18 cellular contexts compared by ENCODE assay signal in genomic region chr5:157210652-157211051, GRCh38. TPM values are rescaled to one million over a fixed set of nuclear protein-coding genes. Genes with fewer than 3 reads are reported as not detected.
DNase-seq lines count a peak whose midpoint lies in the region; ATAC-seq and TF ChIP-seq lines count a peak whose summit lies in the region.
"Not testable (repeated sequence)": the region's sequence is repeated elsewhere in the genome, so short reads cannot be mapped to it uniquely, and the experiment has no call there.
"Had no signal": no experiment of that assay in that cellular context is flagged by ENCODE, and none has a peak within 500 bp of the region (broad histone marks: within the 10 kb centered on the region; RNA-seq: fewer than 3 reads in every experiment).

No MANE protein-coding gene starts in this region.

- peaks cover 82% of the 10 kb centered on the region for H3K36me3 Mint-ChIP-seq in T-helper 1 cell treated with Interleukin-12 subunit alpha and Interleukin-12 subunit beta and Interleukin-4 antibody, amounts not matched to agents 30 μg/mL and 1 μg/mL, for 36 hours (ENCODE audit: low read depth)
- peaks cover 88% of the 10 kb centered on the region for H3K36me3 Mint-ChIP-seq in activated CD8-positive, alpha-beta memory T cell treated with anti-CD3 and anti-CD28 coated beads, Interleukin-2, amount 10 ng/mL, durations not matched to agents 7 days and 5 days
- H3K36me3 Mint-ChIP-seq in activated naive CD8-positive, alpha-beta T cell treated with anti-CD3 and anti-CD28 coated beads for 36 hours = peaks cover 94% of the 10 kb centered on the region

- H3K9ac ChIP-seq in BLaER1 treated with 17β-estradiol and CSF1 and Interleukin-3, amounts not matched to agents 10 nM and 100 nM = peak overlapping the region in 3 of 11 experiments; percentile 4 to 48 (median 12); a peak in 1 of 22 replicates

- not testable (repeated sequence) for H3K4me3 ChIP-seq in BLaER1 treated with 17β-estradiol and CSF1 and Interleukin-3, amounts not matched to agents 10 nM and 100 nM; choroid plexus epithelial cell (ENCODE audit: low read depth, low read length); left lung; skeletal muscle cell (ENCODE audit: low read depth, low read length)

- not testable (repeated sequence) for H3K27me3 Mint-ChIP-seq in T-helper 1 cell treated with Interleukin-12 subunit alpha and Interleukin-12 subunit beta and Interleukin-4 antibody, amounts not matched to agents 30 μg/mL and 1 μg/mL, for 36 hours (ENCODE audit: low read depth); activated CD8-positive, alpha-beta memory T cell treated with anti-CD3 and anti-CD28 coated beads, Interleukin-2, amount 10 ng/mL, durations not matched to agents 7 days and 5 days; activated naive CD8-positive, alpha-beta T cell treated with anti-CD3 and anti-CD28 coated beads for 36 hours

- H3K27ac ChIP-seq in BLaER1 treated with 17β-estradiol and CSF1 and Interleukin-3, amounts not matched to agents 10 nM and 100 nM = peak overlapping the region in 5 of 11 experiments; percentile 25 to 70 (median 61); a peak in 9 of 22 replicates
- H3K27ac ChIP-seq in left lung = not testable (repeated sequence)

- not testable (repeated sequence) for TF ChIP-seq CTCF in choroid plexus epithelial cell (conservative IDR thresholded peaks at IDR 0.05; ENCODE audit: low read depth, low read length); left lung (IDR thresholded peaks at IDR 0.05)

- intact Hi-C loops in left lung (cut with DNase I) = not testable (repeated sequence)

- H3K4me1 Mint-ChIP-seq in T-helper 1 cell treated with Interleukin-12 subunit alpha and Interleukin-12 subunit beta and Interleukin-4 antibody, amounts not matched to agents 30 μg/mL and 1 μg/mL, for 36 hours (ENCODE audit: low read depth) = peaks cover 78% of the 10 kb centered on the region
- H3K4me1 Mint-ChIP-seq in activated CD8-positive, alpha-beta memory T cell treated with anti-CD3 and anti-CD28 coated beads, Interleukin-2, amount 10 ng/mL, durations not matched to agents 7 days and 5 days = peaks cover 94% of the 10 kb centered on the region
- peaks cover 89% of the 10 kb centered on the region for H3K4me1 Mint-ChIP-seq in activated naive CD8-positive, alpha-beta T cell treated with anti-CD3 and anti-CD28 coated beads for 36 hours

- peaks cover 11 to 44% (median 35%) of the 10 kb centered on the region in 10 experiments for H3K4me1 ChIP-seq in BLaER1 treated with 17β-estradiol and CSF1 and Interleukin-3, amounts not matched to agents 10 nM and 100 nM
- H3K4me1 ChIP-seq in left lung = not testable (repeated sequence)

- H4K20me1 ChIP-seq in BLaER1 treated with 17β-estradiol and CSF1 and Interleukin-3, amounts not matched to agents 10 nM and 100 nM = not testable (repeated sequence)

- peak overlapping the region in 10 of 11 experiments; percentile 21 to 64 (median 38); a peak in 17 of 22 replicates for H3K4me2 ChIP-seq in BLaER1 treated with 17β-estradiol and CSF1 and Interleukin-3, amounts not matched to agents 10 nM and 100 nM

- ATAC-seq in activated CD8-positive, alpha-beta memory T cell treated with anti-CD3 and anti-CD28 coated beads, Interleukin-2, amount 10 ng/mL, durations not matched to agents 7 days and 5 days = not testable (repeated sequence)
- peak; percentile 29 for ATAC-seq in left lung

- not testable (repeated sequence) for H3K27me3 ChIP-seq in BLaER1 treated with 17β-estradiol and CSF1 and Interleukin-3, amounts not matched to agents 10 nM and 100 nM; left lung

- peak overlapping the region; percentile 12 for H3K4me3 Mint-ChIP-seq in T-helper 1 cell treated with Interleukin-12 subunit alpha and Interleukin-12 subunit beta and Interleukin-4 antibody, amounts not matched to agents 30 μg/mL and 1 μg/mL, for 36 hours
- H3K4me3 Mint-ChIP-seq in activated CD8-positive, alpha-beta memory T cell treated with anti-CD3 and anti-CD28 coated beads, Interleukin-2, amount 10 ng/mL, durations not matched to agents 7 days and 5 days; activated naive CD8-positive, alpha-beta T cell treated with anti-CD3 and anti-CD28 coated beads for 36 hours: not testable (repeated sequence)

- H3K27ac Mint-ChIP-seq in T-helper 1 cell treated with Interleukin-12 subunit alpha and Interleukin-12 subunit beta and Interleukin-4 antibody, amounts not matched to agents 30 μg/mL and 1 μg/mL, for 36 hours = peak overlapping the region; percentile 70
- peak overlapping the region; percentile 67 for H3K27ac Mint-ChIP-seq in activated CD8-positive, alpha-beta memory T cell treated with anti-CD3 and anti-CD28 coated beads, Interleukin-2, amount 10 ng/mL, durations not matched to agents 7 days and 5 days
- H3K27ac Mint-ChIP-seq in activated naive CD8-positive, alpha-beta T cell treated with anti-CD3 and anti-CD28 coated beads for 36 hours = peak overlapping the region; percentile 89

- not testable (repeated sequence) for H3K36me3 ChIP-seq in BLaER1 treated with 17β-estradiol and CSF1 and Interleukin-3, amounts not matched to agents 10 nM and 100 nM; left lung

- not testable (repeated sequence) for H3K9me3 Mint-ChIP-seq in T-helper 1 cell treated with Interleukin-12 subunit alpha and Interleukin-12 subunit beta and Interleukin-4 antibody, amounts not matched to agents 30 μg/mL and 1 μg/mL, for 36 hours; activated CD8-positive, alpha-beta memory T cell treated with anti-CD3 and anti-CD28 coated beads, Interleukin-2, amount 10 ng/mL, durations not matched to agents 7 days and 5 days (ENCODE audit: low read depth)
- peaks cover 20% of the 10 kb centered on the region for H3K9me3 Mint-ChIP-seq in activated naive CD8-positive, alpha-beta T cell treated with anti-CD3 and anti-CD28 coated beads for 36 hours

- DNase-seq in LHCN-M2 (ENCODE audit: low read depth) = peak; percentile 18
- not testable (repeated sequence) for DNase-seq in activated CD8-positive, alpha-beta memory T cell treated with anti-CD3 and anti-CD28 coated beads, Interleukin-2, amount 10 ng/mL, durations not matched to agents 7 days and 5 days; activated naive CD8-positive, alpha-beta T cell treated with anti-CD3 and anti-CD28 coated beads for 36 hours; left lung
- peak; percentile 39 for DNase-seq in choroid plexus epithelial cell (ENCODE audit: low read depth)
- peak; percentile 25 for DNase-seq in skeletal muscle cell (ENCODE audit: low read depth)

- CTCF ChIA-PET in activated CD8-positive, alpha-beta memory T cell treated with anti-CD3 and anti-CD28 coated beads, Interleukin-2, amount 10 ng/mL, durations not matched to agents 7 days and 5 days (lab: Charles Lee) = not testable (repeated sequence)

- peaks cover 19 to 50% (median 41%) of the 10 kb centered on the region in 11 experiments for H3K9me3 ChIP-seq in BLaER1 treated with 17β-estradiol and CSF1 and Interleukin-3, amounts not matched to agents 10 nM and 100 nM (replicated peaks in 1 of 11)
- not testable (repeated sequence) for H3K9me3 ChIP-seq in left lung

RNA-seq across cellular contexts. Expression of gene ITK, which starts 30.0 kb away (rescaled TPM):
- 0.06 TPM in 1 of 2 replicates, not detected in the other for total RNA-seq in LHCN-M2 (2014; rRNA removed)
- not detected for polyA plus RNA-seq in LHCN-M2 (2012)
- total RNA-seq in activated CD8-positive, alpha-beta memory T cell treated with anti-CD3 and anti-CD28 coated beads, Interleukin-2, amount 10 ng/mL, durations not matched to agents 7 days and 5 days = 100 to 1,000 TPM; 209 to 215 TPM
- 100 to 1,000 TPM; 200 to 204 TPM for total RNA-seq in activated naive CD8-positive, alpha-beta T cell treated with anti-CD3 and anti-CD28 coated beads for 36 hours
- total RNA-seq in left lung = 1 to 10 TPM; 1.8 to 8.1 TPM
- total RNA-seq: glomerular endothelial cell, H1 had no signal
- polyA plus RNA-seq: fibroblast of lung had no signal

RNA-seq across cellular contexts. Expression of gene GARIN3, which starts 44.6 kb away (rescaled TPM):
- not detected in 2 replicates for total RNA-seq in LHCN-M2 (2014; rRNA removed)
- polyA plus RNA-seq in LHCN-M2 (2012) = not detected
- total RNA-seq in activated CD8-positive, alpha-beta memory T cell treated with anti-CD3 and anti-CD28 coated beads, Interleukin-2, amount 10 ng/mL, durations not matched to agents 7 days and 5 days = under 1 TPM in 1 of 2 experiments, not detected in 1; 0.09 TPM
- under 1 TPM; 0.46 to 0.47 TPM for total RNA-seq in activated naive CD8-positive, alpha-beta T cell treated with anti-CD3 and anti-CD28 coated beads for 36 hours
- not detected for total RNA-seq in left lung
- total RNA-seq: dorsolateral prefrontal cortex, fibroblast of lung, glomerular endothelial cell, H1, left colon, Peyer's patch, right atrium auricular region, spleen, stomach had no signal
- polyA plus RNA-seq: adipose tissue, fibroblast of lung, H1, spleen, stomach had no signal

RNA-seq across cellular contexts. Expression of gene CYFIP2, which starts 55.3 kb away (rescaled TPM):
- 6.1 and 9.9 TPM in 2 replicates for total RNA-seq in LHCN-M2 (2014; rRNA removed)
- polyA plus RNA-seq in LHCN-M2 (2012) = 6.3 TPM
- total RNA-seq in activated CD8-positive, alpha-beta memory T cell treated with anti-CD3 and anti-CD28 coated beads, Interleukin-2, amount 10 ng/mL, durations not matched to agents 7 days and 5 days = 100 to 1,000 TPM; 382 to 438 TPM
- 100 to 1,000 TPM; 324 to 325 TPM for total RNA-seq in activated naive CD8-positive, alpha-beta T cell treated with anti-CD3 and anti-CD28 coated beads for 36 hours
- total RNA-seq in left lung = 10 to 100 TPM; 48.7 to 63.4 TPM

Comparison
In these comparisons a context has a peak if more than half of its experiments do, and no peak if none do; other contexts are left out.
1. RNA of gene ITK, which starts 30.0 kb away (total RNA-seq): 209 to 215 TPM in activated CD8-positive, alpha-beta memory T cell treated with anti-CD3 and anti-CD28 coated beads, Interleukin-2, amount 10 ng/mL, durations not matched to agents 7 days and 5 days and 200 to 204 TPM in activated naive CD8-positive, alpha-beta T cell treated with anti-CD3 and anti-CD28 coated beads for 36 hours; 1.8 to 8.1 TPM in left lung and 0.06 TPM in LHCN-M2; every median in the first group is over 10 times any median in the second.
2. RNA of gene CYFIP2, which starts 55.3 kb away (total RNA-seq): 382 to 438 TPM in activated CD8-positive, alpha-beta memory T cell treated with anti-CD3 and anti-CD28 coated beads, Interleukin-2, amount 10 ng/mL, durations not matched to agents 7 days and 5 days and 324 to 325 TPM in activated naive CD8-positive, alpha-beta T cell treated with anti-CD3 and anti-CD28 coated beads for 36 hours; 48.7 to 63.4 TPM in left lung and 6.1 to 9.9 TPM in LHCN-M2; every median in the first group is over 4 times any median in the second.
3. Peak in every context shown above with its lines, with median percentiles within 50 percentile points of each other: H3K27ac Mint-ChIP-seq.